Comparison of ENCODE assay signal across 23 cellular contexts in genomic region chr2:218815649-218816048, GRCh38. TPM values are rescaled to one million over a fixed set of nuclear protein-coding genes. Genes with fewer than 3 reads are reported as not detected.
DNase-seq lines count a peak whose midpoint lies in the region; ATAC-seq and TF ChIP-seq lines count a peak whose summit lies in the region.
"Had no signal": no experiment of that assay in that cellular context is flagged by ENCODE, and none has a peak within 500 bp of the region (broad histone marks: within the 10 kb centered on the region; RNA-seq: fewer than 3 reads in every experiment).

No MANE protein-coding gene starts in this region.

- CTCF ChIA-PET in activated CD4-positive, alpha-beta T cell treated with anti-CD3 and anti-CD28 coated beads for 36 hours (lab: Charles Lee): interaction anchor here (0.9 to 1.2 kb wide), 2 partner anchors 32 to 94 kb away, joined by 3 to 4 read pairs; no protein-coding TSS in a partner anchor

- H3K27me3 ChIP-seq in H7 (ENCODE audit: control insufficient read depth, insufficient read depth, low read length) (no peaks in the 10 kb centered on the region), esophagus muscularis mucosa (no peaks in the 10 kb centered on the region)
- H3K27me3 ChIP-seq: BE2C had no signal

- 95% methylated on average over 4 of the region's 4 CpGs for WGBS in esophagus muscularis mucosa

- H3K36me3 Mint-ChIP-seq in activated CD4-positive, alpha-beta T cell treated with anti-CD3 and anti-CD28 coated beads for 36 hours (ENCODE audit: low read depth): no peaks in the 10 kb centered on the region
- H3K36me3 Mint-ChIP-seq: CD8-positive, alpha-beta memory T cell had no signal

- H3K27ac ChIP-seq in esophagus muscularis mucosa (replicated peaks in 1 of 4): no peak overlapping the region
- H3K27ac ChIP-seq: A549 had no signal

- DNase-seq in H7: peak; percentile 5
- DNase-seq in esophagus muscularis mucosa (ENCODE audit: extremely low spot score): peak; percentile 79
- DNase-seq in mucosa of gallbladder (ENCODE audit: low spot score): peak; percentile 39
- DNase-seq in sciatic nerve (ENCODE audit: low spot score): peak; percentile 8
- DNase-seq in NCI-H187 (lab: John Stamatoyannopoulos, UW): no peak
- no peak for DNase-seq in NCI-H1436 treated with DMSO at 0.1 percent for 48 hours (lab: John Stamatoyannopoulos, UW)
- no peak for DNase-seq in activated CD4-positive, alpha-beta T cell treated with anti-CD3 and anti-CD28 coated beads for 36 hours
- no peak for DNase-seq in RPMI8226
- DNase-seq: 8988T; ACHN; AML-193; BE2C; Calu3; CD4-positive, alpha-beta T cell; CD8-positive, alpha-beta memory T cell; COR-L47; DMS53; DMS79 treated with DMSO at 0.1 percent for 48 hours; GOT3; HCEC 1CT had no signal

- POLR2A ChIA-PET in activated CD4-positive, alpha-beta T cell treated with anti-CD3 and anti-CD28 coated beads for 36 hours (lab: Charles Lee): interaction anchor here (0.6 kb wide), 1 partner anchor 76 kb away, joined by 3 read pairs; no protein-coding TSS in a partner anchor

- intact Hi-C loops in esophagus muscularis mucosa (cut with DNase I): no loop called here
- intact Hi-C loops in sciatic nerve (cut with DNase I): no loop called here
- intact Hi-C loops in activated CD4-positive, alpha-beta T cell treated with anti-CD3 and anti-CD28 coated beads for 36 hours (cut with DNase I, micrococcal nuclease): no loop called here

- H3K27me3 Mint-ChIP-seq in activated CD4-positive, alpha-beta T cell treated with anti-CD3 and anti-CD28 coated beads for 36 hours: peaks cover 8% of the 10 kb centered on the region

- no peak overlapping the region for H3K4me3 Mint-ChIP-seq in activated CD4-positive, alpha-beta T cell treated with anti-CD3 and anti-CD28 coated beads for 36 hours
- H3K4me3 Mint-ChIP-seq: CD4-positive, alpha-beta T cell; CD8-positive, alpha-beta memory T cell had no signal

- no peak overlapping the region for H3K4me3 ChIP-seq in H7 (ENCODE audit: insufficient read depth, low read depth, low read length)
- no peak overlapping the region for H3K4me3 ChIP-seq in esophagus muscularis mucosa
- H3K4me3 ChIP-seq: A549; BLaER1 treated with 17β-estradiol and CSF1 and Interleukin-3, amounts not matched to agents 10 nM and 100 nM had no signal

- no peak for ATAC-seq in sciatic nerve
- ATAC-seq in activated CD4-positive, alpha-beta T cell treated with anti-CD3 and anti-CD28 coated beads for 36 hours: no peak
- ATAC-seq: A549 had no signal

- no peaks in the 10 kb centered on the region for H3K4me1 Mint-ChIP-seq in activated CD4-positive, alpha-beta T cell treated with anti-CD3 and anti-CD28 coated beads for 36 hours
- H3K4me1 Mint-ChIP-seq: CD8-positive, alpha-beta memory T cell had no signal

- no peak for TF ChIP-seq CTCF in esophagus muscularis mucosa (IDR thresholded peaks at IDR 0.05)

- no peaks in the 10 kb centered on the region for H3K9me3 ChIP-seq in esophagus muscularis mucosa
- H3K9me3 ChIP-seq: A549; BE2C; BLaER1 treated with 17β-estradiol and CSF1 and Interleukin-3, amounts not matched to agents 10 nM and 100 nM had no signal

- no peak for TF ChIP-seq POLR2A in esophagus muscularis mucosa (IDR thresholded peaks at IDR 0.05; ENCODE audit: low read depth)

- H3K9me3 Mint-ChIP-seq in activated CD4-positive, alpha-beta T cell treated with anti-CD3 and anti-CD28 coated beads for 36 hours (ENCODE audit: low read depth): no peaks in the 10 kb centered on the region
- H3K9me3 Mint-ChIP-seq: CD4-positive, alpha-beta T cell; CD8-positive, alpha-beta memory T cell had no signal

- H3K4me1 ChIP-seq in esophagus muscularis mucosa: no peaks in the 10 kb centered on the region
- H3K4me1 ChIP-seq: A549, BE2C had no signal

- H3K36me3 ChIP-seq in H7 (replicated peaks; ENCODE audit: control insufficient read depth, insufficient read depth, low read length) (no peaks in the 10 kb centered on the region), esophagus muscularis mucosa (peaks cover 8 to 85% (median 58%) of the 10 kb centered on the region in 4 donors)
- H3K36me3 ChIP-seq: BE2C; BLaER1 treated with 17β-estradiol and CSF1 and Interleukin-3, amounts not matched to agents 10 nM and 100 nM had no signal

- H3K27ac Mint-ChIP-seq in activated CD4-positive, alpha-beta T cell treated with anti-CD3 and anti-CD28 coated beads for 36 hours: no peak overlapping the region
- H3K27ac Mint-ChIP-seq: CD4-positive, alpha-beta T cell; CD8-positive, alpha-beta memory T cell had no signal

- TF ChIP-seq EP300 in esophagus muscularis mucosa (IDR thresholded peaks at IDR 0.05): no peak

RNA-seq across cellular contexts. Expression of gene PRKAG3, which starts 16.0 kb away (rescaled TPM):
- total RNA-seq in H7 (2014; rRNA removed; shearing (Covaris generic)): not detected in 2 replicates
- not detected for total RNA-seq in esophagus muscularis mucosa
- total RNA-seq in mucosa of gallbladder: not detected
- total RNA-seq in sciatic nerve: 0.49 TPM
- not detected for total RNA-seq in activated CD4-positive, alpha-beta T cell treated with anti-CD3 and anti-CD28 coated beads for 36 hours
- total RNA-seq: Calu3; CD4-positive, alpha-beta T cell; CD8-positive, alpha-beta memory T cell; Daoy had no signal

RNA-seq across cellular contexts. Expression of gene CYP27A1, which starts 33.7 kb away (rescaled TPM):
- total RNA-seq in H7 (2014; rRNA removed; shearing (Covaris generic)): 14.3 and 15.4 TPM in 2 replicates
- total RNA-seq in esophagus muscularis mucosa (10 to 100 TPM; 20.7 to 26.3 (median 23.6) TPM), mucosa of gallbladder (20.4 TPM), sciatic nerve (51.8 TPM)
- total RNA-seq in activated CD4-positive, alpha-beta T cell treated with anti-CD3 and anti-CD28 coated beads for 36 hours: under 1 TPM; 0.12 to 0.16 TPM

RNA-seq across cellular contexts. Expression of gene WNT6, which starts 44.0 kb away (rescaled TPM):
- not detected in 2 replicates for total RNA-seq in H7 (2014; rRNA removed; shearing (Covaris generic))
- 10 to 100 TPM in 2 of 4 donors, 1 to 10 TPM in 2; 2.9 to 14.3 (median 8.0) TPM for total RNA-seq in esophagus muscularis mucosa
- 1.5 TPM for total RNA-seq in mucosa of gallbladder
- total RNA-seq in sciatic nerve: 23.3 TPM
- total RNA-seq in activated CD4-positive, alpha-beta T cell treated with anti-CD3 and anti-CD28 coated beads for 36 hours: under 1 TPM in 1 of 2 experiments, not detected in 1; 0.30 TPM
- total RNA-seq: Calu3; CD4-positive, alpha-beta T cell had no signal

Comparison
In these comparisons a context has a peak if more than half of its experiments do, and no peak if none do; other contexts are left out.
1. DNase-seq: peak in H7 (single experiment), esophagus muscularis mucosa (single experiment), mucosa of gallbladder (single experiment) and sciatic nerve (single experiment); none in NCI-H187 (0 of 2), NCI-H1436 treated with DMSO at 0.1 percent for 48 hours (single experiment), activated CD4-positive, alpha-beta T cell treated with anti-CD3 and anti-CD28 coated beads for 36 hours (single experiment) and RPMI8226 (single experiment).
2. RNA of gene CYP27A1, which starts 33.7 kb away (total RNA-seq): 51.8 TPM in sciatic nerve (single experiment), 20.7 to 26.3 TPM in esophagus muscularis mucosa, 20.4 TPM in mucosa of gallbladder (single experiment) and 14.3 to 15.4 TPM in H7; 0.12 to 0.16 TPM in activated CD4-positive, alpha-beta T cell treated with anti-CD3 and anti-CD28 coated beads for 36 hours; every median in the first group is over 10 times any median in the second.